ENCODE assay signal across 23 cellular contexts in genomic region chr20:19598117-19598516, GRCh38.
"Had no signal": no experiment of that assay in that cellular context is flagged by ENCODE, and none has a peak within 500 bp of the region (broad histone marks: within the 10 kb centered on the region; RNA-seq: fewer than 3 reads in every experiment).

No MANE protein-coding gene starts in this region.

- DNase-seq: activated B cell treated with CpG ODN at 0.5 μM for 24 hours; activated CD4-positive, alpha-beta memory T cell treated with anti-CD3 and anti-CD28 coated beads, Interleukin-2, amount 10 ng/mL, durations not matched to agents 7 days and 5 days; activated CD4-positive, alpha-beta T cell treated with anti-CD3 and anti-CD28 coated beads for 1 hour; activated CD4-positive, alpha-beta T cell treated with anti-CD3 and anti-CD28 coated beads, Interleukin-2, amount 50 U/mL, for 1 hour; activated gamma-delta T cell treated with Interleukin-2 at 50 U/mL for 16 hours; activated naive CD4-positive, alpha-beta T cell treated with anti-CD3 and anti-CD28 coated beads, Interleukin-2, amount 10 ng/mL, durations not matched to agents 7 days and 5 days; activated naive CD8-positive, alpha-beta T cell treated with anti-CD3 and anti-CD28 coated beads for 36 hours; activated T-cell treated with anti-CD3 and anti-CD28 coated beads for 4 hours; activated T-cell treated with anti-CD3 and anti-CD28 coated beads, Interleukin-2, amount 50 U/mL, for 72 hours; MG63; NCI-H1105; NCI-H1436; NCI-H1694 treated with DMSO at 0.1 percent for 48 hours; NCI-H2029 treated with DMSO at 0.1 percent for 48 hours; NCI-H345; NCI-H510A; NCI-H526 treated with DMSO at 0.1 percent for 48 hours; PC-3; SHP77; T-helper 17 cell; T-helper 9 cell had no signal

- ATAC-seq: activated T-cell treated with anti-CD3 and anti-CD28 coated beads, Interleukin-2, amount 50 U/mL, for 72 hours; PC-3; T-helper 17 cell had no signal

- H3K27me3 ChIP-seq: MG63 had no signal

- H3K4me3 Mint-ChIP-seq: activated B cell treated with CpG ODN at 0.5 μM for 24 hours; activated CD4-positive, alpha-beta memory T cell treated with anti-CD3 and anti-CD28 coated beads, Interleukin-2, amount 10 ng/mL, durations not matched to agents 7 days and 5 days; activated naive CD4-positive, alpha-beta T cell treated with anti-CD3 and anti-CD28 coated beads, Interleukin-2, amount 10 ng/mL, durations not matched to agents 7 days and 5 days; activated naive CD8-positive, alpha-beta T cell treated with anti-CD3 and anti-CD28 coated beads for 36 hours; activated T-cell treated with anti-CD3 and anti-CD28 coated beads, Interleukin-2, amount 50 U/mL, for 72 hours; T-helper 17 cell had no signal

- H3K4me3 ChIP-seq: MG63 had no signal

- H3K27me3 Mint-ChIP-seq: activated CD4-positive, alpha-beta memory T cell treated with anti-CD3 and anti-CD28 coated beads, Interleukin-2, amount 10 ng/mL, durations not matched to agents 7 days and 5 days; activated naive CD4-positive, alpha-beta T cell treated with anti-CD3 and anti-CD28 coated beads, Interleukin-2, amount 10 ng/mL, durations not matched to agents 7 days and 5 days; activated naive CD8-positive, alpha-beta T cell treated with anti-CD3 and anti-CD28 coated beads for 36 hours; T-helper 17 cell had no signal

- FAIRE-seq: RCC 7860 had no signal

- H3K4me1 Mint-ChIP-seq: activated B cell treated with CpG ODN at 0.5 μM for 24 hours; activated CD4-positive, alpha-beta memory T cell treated with anti-CD3 and anti-CD28 coated beads, Interleukin-2, amount 10 ng/mL, durations not matched to agents 7 days and 5 days; activated naive CD4-positive, alpha-beta T cell treated with anti-CD3 and anti-CD28 coated beads, Interleukin-2, amount 10 ng/mL, durations not matched to agents 7 days and 5 days; activated naive CD8-positive, alpha-beta T cell treated with anti-CD3 and anti-CD28 coated beads for 36 hours; T-helper 17 cell had no signal

- H3K9me3 ChIP-seq: MG63 had no signal

- H3K9me3 Mint-ChIP-seq: activated B cell treated with CpG ODN at 0.5 μM for 24 hours; activated CD4-positive, alpha-beta memory T cell treated with anti-CD3 and anti-CD28 coated beads, Interleukin-2, amount 10 ng/mL, durations not matched to agents 7 days and 5 days; activated naive CD4-positive, alpha-beta T cell treated with anti-CD3 and anti-CD28 coated beads, Interleukin-2, amount 10 ng/mL, durations not matched to agents 7 days and 5 days; activated naive CD8-positive, alpha-beta T cell treated with anti-CD3 and anti-CD28 coated beads for 36 hours; activated T-cell treated with anti-CD3 and anti-CD28 coated beads, Interleukin-2, amount 50 U/mL, for 72 hours; activated T-helper 2 cell treated with anti-CD3 and anti-CD28 coated beads, Interferon-gamma antibody, Interleukin-2, Interleukin-4, amounts not matched to agents 10 μg/mL and 5 μg/mL and 100 μg/mL, durations not matched to agents 14 hours and 24 hours and 36 hours had no signal

- H3K36me3 Mint-ChIP-seq: activated naive CD4-positive, alpha-beta T cell treated with anti-CD3 and anti-CD28 coated beads, Interleukin-2, amount 10 ng/mL, durations not matched to agents 7 days and 5 days; activated naive CD8-positive, alpha-beta T cell treated with anti-CD3 and anti-CD28 coated beads for 36 hours had no signal

- H3K27ac Mint-ChIP-seq: activated B cell treated with CpG ODN at 0.5 μM for 24 hours; activated CD4-positive, alpha-beta memory T cell treated with anti-CD3 and anti-CD28 coated beads, Interleukin-2, amount 10 ng/mL, durations not matched to agents 7 days and 5 days; activated naive CD4-positive, alpha-beta T cell treated with anti-CD3 and anti-CD28 coated beads, Interleukin-2, amount 10 ng/mL, durations not matched to agents 7 days and 5 days; activated naive CD8-positive, alpha-beta T cell treated with anti-CD3 and anti-CD28 coated beads for 36 hours; activated T-cell treated with anti-CD3 and anti-CD28 coated beads, Interleukin-2, amount 50 U/mL, for 72 hours; activated T-helper 2 cell treated with anti-CD3 and anti-CD28 coated beads, Interferon-gamma antibody, Interleukin-2, Interleukin-4, amounts not matched to agents 10 μg/mL and 5 μg/mL and 100 μg/mL, durations not matched to agents 14 hours and 24 hours and 36 hours; T-helper 17 cell had no signal

- H3K36me3 ChIP-seq: MG63 had no signal
